Comparison of ENCODE assay signal across 26 cellular contexts in genomic region chr16:71952818-71953217, GRCh38. TPM values are rescaled to one million over a fixed set of nuclear protein-coding genes. Genes with fewer than 3 reads are reported as not detected.
DNase-seq lines count a peak whose midpoint lies in the region; ATAC-seq, FAIRE-seq and TF ChIP-seq lines count a peak whose summit lies in the region.
"Had no signal": no experiment of that assay in that cellular context is flagged by ENCODE, and none has a peak within 500 bp of the region (broad histone marks: within the 10 kb centered on the region; RNA-seq: fewer than 3 reads in every experiment).

No MANE protein-coding gene starts in this region.

- H3K4me3 ChIP-seq in HepG2 (replicated peaks in 1 of 3; ENCODE audit: insufficient read depth in 1 of 3, low read depth in 2 of 3, low read length in 3 of 3) (no peak overlapping the region), right lobe of liver (no peak overlapping the region), MM.1S (ENCODE audit: low read length) (no peak overlapping the region), neutrophil (ENCODE audit: low read depth in 1 of 2, low read length in 1 of 2) (no peak overlapping the region), SK-N-SH (ENCODE audit: low read depth in 2 of 2, low read length in 1 of 2) (no peak overlapping the region)
- H3K4me3 ChIP-seq: BLaER1 treated with 17β-estradiol and CSF1 and Interleukin-3, amounts not matched to agents 10 nM and 100 nM; GM23338 had no signal

- DNase-seq in HepG2 (ENCODE audit: low spot score): no peak
- no peak for DNase-seq in right lobe of liver
- DNase-seq in MM.1S: no peak
- no peak for DNase-seq in SK-N-SH
- DNase-seq: ACHN; AML-193; BE2C; Calu3; CD4-positive, alpha-beta T cell; CD8-positive, alpha-beta memory T cell; DMS53; DMS79 treated with DMSO at 0.1 percent for 48 hours; GF-D8; H9 had no signal

- BruUV-seq in HepG2 (replicated peaks; lab: Mats Ljungman, UMichigan): no TSS peak

- no peak overlapping the region for H3K4me2 ChIP-seq in HepG2 (ENCODE audit: low read depth, low read length)
- no peak overlapping the region for H3K4me2 ChIP-seq in MM.1S (ENCODE audit: low read depth, low read length)
- H3K4me2 ChIP-seq in SK-N-SH: no peak overlapping the region
- H3K4me2 ChIP-seq: BLaER1 treated with 17β-estradiol and CSF1 and Interleukin-3, amounts not matched to agents 10 nM and 100 nM; GM23338 had no signal

- H3K4me1 ChIP-seq in HepG2 (ENCODE audit: insufficient read depth, low read length): peaks cover 1% of the 10 kb centered on the region; the same call in 1 of the 2 replicates
- H3K4me1 ChIP-seq in right lobe of liver: no peaks in the 10 kb centered on the region
- peaks cover 49% of the 10 kb centered on the region for H3K4me1 ChIP-seq in MM.1S (ENCODE audit: low read length)
- peaks cover 16 to 23% of the 10 kb centered on the region in 2 experiments for H3K4me1 ChIP-seq in neutrophil (ENCODE audit: control insufficient read depth in 1 of 2, insufficient read depth in 1 of 2, low read depth in 1 of 2, low read length in 1 of 2)
- H3K4me1 ChIP-seq in SK-N-SH (ENCODE audit: control insufficient read depth in 1 of 2, insufficient read depth in 2 of 2, low read depth in 1 of 2, low read length in 1 of 2): no peaks in the 10 kb centered on the region; a peak in 1 of 4 replicates
- H3K4me1 ChIP-seq: BE2C had no signal

- ATAC-seq in HepG2 (peak; percentile 56; the same call in 2 of the 3 replicates), right lobe of liver (no peak), HG03175 (IDR thresholded peaks at IDR 0.05; ENCODE audit: unreplicated experiment) (no peak)
- ATAC-seq: GM23338, HCT116 had no signal

- no peaks in the 10 kb centered on the region for H3K79me2 ChIP-seq in HepG2 (ENCODE audit: insufficient read depth, low read length)
- no peaks in the 10 kb centered on the region for H3K79me2 ChIP-seq in MM.1S (ENCODE audit: low read length)
- no peaks in the 10 kb centered on the region for H3K79me2 ChIP-seq in SK-N-SH (ENCODE audit: insufficient read depth)

- peaks cover 31% of the 10 kb centered on the region for H3F3A ChIP-seq in MM.1S (ENCODE audit: insufficient read depth, low read length)
- H3F3A ChIP-seq in SK-N-SH (replicated peaks; ENCODE audit: insufficient read depth): no peaks in the 10 kb centered on the region

- no peak overlapping the region for H3K27ac ChIP-seq in HepG2 (ENCODE audit: extremely low read length, insufficient read depth, low read length)
- no peak overlapping the region for H3K27ac ChIP-seq in right lobe of liver
- no peak overlapping the region for H3K27ac ChIP-seq in MM.1S (ENCODE audit: low read length)
- peak overlapping the region; percentile 56 for H3K27ac ChIP-seq in neutrophil
- no peak overlapping the region for H3K27ac ChIP-seq in SK-N-SH (ENCODE audit: low read depth in 2 of 2, low read length in 1 of 2)
- H3K27ac ChIP-seq: BLaER1 treated with 17β-estradiol and CSF1 and Interleukin-3, amounts not matched to agents 10 nM and 100 nM had no signal

- H3K9me2 ChIP-seq in MM.1S (replicated peaks; ENCODE audit: insufficient read depth, low read length) (no peaks in the 10 kb centered on the region), SK-N-SH (no peaks in the 10 kb centered on the region)

- WGBS in HepG2 (ENCODE audit: low lambda C conversion rate): 26% methylated on average over 5 of the region's 5 CpGs
- WGBS in right lobe of liver (ENCODE audit: insufficient coverage, low coverage, low lambda C conversion rate, missing lambda C conversion rate): 51% methylated on average over 5 of the region's 5 CpGs
- WGBS in SK-N-SH (ENCODE audit: low lambda C conversion rate): 62% methylated on average over 5 of the region's 5 CpGs

- H3K9me3 ChIP-seq in HepG2 (ENCODE audit: low read length) (no peaks in the 10 kb centered on the region), right lobe of liver (no peaks in the 10 kb centered on the region), MM.1S (replicated peaks; ENCODE audit: insufficient read depth, low read length) (no peaks in the 10 kb centered on the region), neutrophil (no peaks in the 10 kb centered on the region), SK-N-SH (no peaks in the 10 kb centered on the region)
- H3K9me3 ChIP-seq: BE2C had no signal

- no peak for TF ChIP-seq RAD21 in HepG2 (CRISPR knock-in tag; IDR thresholded peaks at IDR 0.05)
- no peak for TF ChIP-seq RAD21 in SK-N-SH (IDR thresholded peaks at IDR 0.05; ENCODE audit: low read length)

- H3K36me3 ChIP-seq in HepG2 (replicated peaks in 1 of 2; ENCODE audit: control insufficient read depth in 1 of 2, insufficient read depth in 2 of 2, low read length in 2 of 2) (no peaks in the 10 kb centered on the region), right lobe of liver (no peaks in the 10 kb centered on the region), MM.1S (replicated peaks; ENCODE audit: insufficient read depth, low read length) (no peaks in the 10 kb centered on the region), neutrophil (no peaks in the 10 kb centered on the region), SK-N-SH (replicated peaks in 1 of 2; ENCODE audit: control insufficient read depth in 1 of 2, insufficient read depth in 2 of 2, low read length in 1 of 2) (no peaks in the 10 kb centered on the region)
- H3K36me3 ChIP-seq: BE2C; BLaER1 treated with 17β-estradiol and CSF1 and Interleukin-3, amounts not matched to agents 10 nM and 100 nM had no signal

- no peak overlapping the region for H2AFZ ChIP-seq in HepG2 (ENCODE audit: low read length)
- 0 out of 2 replicates have a peak overlapping the region, but pooled peaks have one; percentile 16 for H2AFZ ChIP-seq in MM.1S (ENCODE audit: low read length)
- no peak overlapping the region for H2AFZ ChIP-seq in SK-N-SH (ENCODE audit: low read depth)
- H2AFZ ChIP-seq: GM23338 had no signal

- H3K27me3 ChIP-seq in HepG2 (ENCODE audit: control insufficient read depth in 1 of 2, insufficient read depth in 2 of 2, low read length in 2 of 2): peaks cover 0 to 14% of the 10 kb centered on the region in 2 experiments; a peak in 2 of 5 replicates
- no peaks in the 10 kb centered on the region for H3K27me3 ChIP-seq in right lobe of liver
- H3K27me3 ChIP-seq in MM.1S (replicated peaks; ENCODE audit: insufficient read depth, low read length): no peaks in the 10 kb centered on the region
- no peaks in the 10 kb centered on the region for H3K27me3 ChIP-seq in neutrophil
- H3K27me3 ChIP-seq in SK-N-SH (ENCODE audit: insufficient read depth): no peaks in the 10 kb centered on the region
- H3K27me3 ChIP-seq: BLaER1 treated with 17β-estradiol and CSF1 and Interleukin-3, amounts not matched to agents 10 nM and 100 nM had no signal

- no peak for TF ChIP-seq CTCF in HepG2 (CRISPR knock-in tag; IDR thresholded peaks at IDR 0.05)
- TF ChIP-seq CTCF in right lobe of liver (IDR thresholded peaks at IDR 0.05): no peak
- no peak for TF ChIP-seq CTCF in MM.1S (IDR thresholded peaks at IDR 0.05; ENCODE audit: low read length)
- no peak for TF ChIP-seq CTCF in neutrophil (IDR thresholded peaks at IDR 0.05)
- no peak for TF ChIP-seq CTCF in SK-N-SH (IDR thresholded peaks at IDR 0.05)

- CTCF ChIA-PET in HepG2 (lab: Yijun Ruan, JAX; ENCODE audit: low intra/inter-chr PET ratio, low total read pairs) (no interaction called here), SK-N-SH (lab: Yijun Ruan, JAX) (no interaction called here)

- no peak for FAIRE-seq in HepG2 (lab: Jason Lieb, UNC)
- FAIRE-seq: A204.1, GM12891, GM18507 had no signal

- POLR2A ChIA-PET in HepG2 (lab: Yijun Ruan, JAX) (no interaction called here), SK-N-SH (lab: Yijun Ruan, JAX) (no interaction called here)

- TF ChIP-seq EP300 in HepG2 (IDR thresholded peaks at IDR 0.05; ENCODE audit: low read depth in 2 of 2, low read length in 2 of 2): no peak
- no peak for TF ChIP-seq EP300 in HepG2 (CRISPR knock-in tag; IDR thresholded peaks at IDR 0.05; ENCODE audit: borderline replicate concordance)
- no peak for TF ChIP-seq EP300 in SK-N-SH (IDR thresholded peaks at IDR 0.05; ENCODE audit: borderline replicate concordance in 1 of 2, low read depth in 1 of 2, low read length in 1 of 2)

- H4K20me1 ChIP-seq in HepG2 (ENCODE audit: insufficient read depth, low read length) (no peaks in the 10 kb centered on the region), MM.1S (ENCODE audit: insufficient read depth, low read length) (no peaks in the 10 kb centered on the region), SK-N-SH (ENCODE audit: insufficient read depth) (no peaks in the 10 kb centered on the region)
- H4K20me1 ChIP-seq: BLaER1 treated with 17β-estradiol and CSF1 and Interleukin-3, amounts not matched to agents 10 nM and 100 nM had no signal

- in situ Hi-C loops in HepG2 (cut with HindIII; ENCODE audit: extremely low pct_ligation_motif_present, low pct_unique_long_range_greater_than_20kb): no loop called here

- no peak for TF ChIP-seq POLR2A in HepG2 (IDR thresholded peaks at IDR 0.05; ENCODE audit: insufficient read depth in 1 of 2, low read depth in 2 of 2, low read length in 2 of 2)
- TF ChIP-seq POLR2A in right lobe of liver (IDR thresholded peaks at IDR 0.05): no peak

- H3K9ac ChIP-seq in HepG2 (ENCODE audit: insufficient read depth, low read depth, low read length) (no peak overlapping the region), MM.1S (ENCODE audit: low read length) (no peak overlapping the region), SK-N-SH (no peak overlapping the region)
- H3K9ac ChIP-seq: BLaER1 treated with 17β-estradiol and CSF1 and Interleukin-3, amounts not matched to agents 10 nM and 100 nM had no signal

- intact Hi-C loops in HepG2 (cut with micrococcal nuclease; ENCODE audit: unreplicated experiment) (no loop called here), right lobe of liver (cut with DNase I) (no loop called here)

RNA-seq across cellular contexts. Expression of gene PKD1L3, which starts 47.4 kb away (rescaled TPM):
- 0.02 TPM in 1 of 2 replicates, not detected in the other for total RNA-seq in HepG2 (2016; rRNA removed; fragmentation: Illumina TruSeq; extraction: Trizol)
- not detected in 2 replicates for total RNA-seq in HepG2 (2016; cell fraction: cytosol; rRNA removed; fragmentation: Illumina TruSeq; extraction: Trizol; ENCODE audit: low read depth)
- total RNA-seq in HepG2 (2016; cell fraction: insoluble cytoplasmic fraction; rRNA removed; fragmentation: Illumina TruSeq; extraction: Trizol): 0.02 TPM in 1 of 2 replicates, not detected in the other
- 0.03 TPM in 1 of 2 replicates, not detected in the other for total RNA-seq in HepG2 (2016; cell fraction: membrane; rRNA removed; fragmentation: Illumina TruSeq; extraction: Trizol)
- total RNA-seq in HepG2 (2016; cell fraction: nucleus; rRNA removed; fragmentation: Illumina TruSeq; extraction: Trizol): 0.06 TPM in 1 of 2 replicates, not detected in the other
- 0.01 TPM in 1 of 2 replicates, not detected in the other for polyA plus RNA-seq in HepG2 (2011; rRNA removed)
- polyA plus RNA-seq in HepG2 (2011; cell fraction: cytosol; rRNA removed): 0.01 TPM in 1 of 2 replicates, not detected in the other
- not detected in 2 replicates for polyA plus RNA-seq in HepG2 (2011; cell fraction: nucleus; rRNA removed)
- polyA plus RNA-seq in HepG2 (2012): 0.03 TPM in 2 replicates
- not detected in 2 replicates for polyA plus RNA-seq in HepG2 (2016; cell fraction: cytosol; fragmentation: Illumina TruSeq; extraction: Trizol; ENCODE audit: low read depth)
- polyA plus RNA-seq in HepG2 (2016; cell fraction: insoluble cytoplasmic fraction; fragmentation: Illumina TruSeq; extraction: Trizol; ENCODE audit: low read depth): not detected in 2 replicates
- not detected in 2 replicates for polyA plus RNA-seq in HepG2 (2016; cell fraction: membrane; fragmentation: Illumina TruSeq; extraction: Trizol; ENCODE audit: low read depth)
- polyA plus RNA-seq in HepG2 (2016; cell fraction: nucleus; fragmentation: Illumina TruSeq; extraction: Trizol; ENCODE audit: insufficient read depth, low read depth): not detected in 2 replicates
- polyA minus RNA-seq in HepG2 (2011; rRNA and poly(A)+ RNA removed; ENCODE audit: low replicate concordance): not detected in 2 replicates
- not detected in 2 replicates for polyA minus RNA-seq in HepG2 (2011; cell fraction: cytosol; rRNA and poly(A)+ RNA removed)
- not detected in 2 replicates for polyA minus RNA-seq in HepG2 (2011; cell fraction: nucleus; rRNA and poly(A)+ RNA removed)
- total RNA-seq in right lobe of liver: 1 to 10 TPM in 2 of 6 experiments, under 1 TPM in 4; 0.60 to 2.0 (median 0.83) TPM
- not detected in 2 replicates for polyA plus RNA-seq in SK-N-SH (2012; rRNA removed)
- not detected in 2 replicates for polyA plus RNA-seq in SK-N-SH (2012; cell fraction: cytosol; rRNA removed)
- polyA plus RNA-seq in SK-N-SH (2012; cell fraction: nucleus; rRNA removed): not detected in 2 replicates
- total RNA-seq: Calu3; CD4-positive, alpha-beta T cell; CD8-positive, alpha-beta memory T cell; Daoy; G401; GM23338; H4; H9 had no signal
- polyA plus RNA-seq: CD14-positive monocyte; CD8-positive, alpha-beta memory T cell; GM23338 had no signal

RNA-seq across cellular contexts. Expression of gene DHODH, which starts 55.7 kb away (rescaled TPM):
- total RNA-seq in HepG2 (2016; rRNA removed; fragmentation: Illumina TruSeq; extraction: Trizol): 12.7 and 16.4 TPM in 2 replicates
- total RNA-seq in HepG2 (2016; cell fraction: cytosol; rRNA removed; fragmentation: Illumina TruSeq; extraction: Trizol; ENCODE audit: low read depth): 2.8 and 3.5 TPM in 2 replicates
- total RNA-seq in HepG2 (2016; cell fraction: insoluble cytoplasmic fraction; rRNA removed; fragmentation: Illumina TruSeq; extraction: Trizol): 7.2 and 17.7 TPM in 2 replicates
- 6.4 and 6.5 TPM in 2 replicates for total RNA-seq in HepG2 (2016; cell fraction: membrane; rRNA removed; fragmentation: Illumina TruSeq; extraction: Trizol)
- total RNA-seq in HepG2 (2016; cell fraction: nucleus; rRNA removed; fragmentation: Illumina TruSeq; extraction: Trizol): 15.5 and 21.3 TPM in 2 replicates
- polyA plus RNA-seq in HepG2 (2011; rRNA removed): 9.7 and 10.7 TPM in 2 replicates
- 9.2 and 11.3 TPM in 2 replicates for polyA plus RNA-seq in HepG2 (2011; cell fraction: cytosol; rRNA removed)
- 9.2 and 9.3 TPM in 2 replicates for polyA plus RNA-seq in HepG2 (2011; cell fraction: nucleus; rRNA removed)
- polyA plus RNA-seq in HepG2 (2012): 8.3 and 11.2 TPM in 2 replicates
- polyA plus RNA-seq in HepG2 (2016; cell fraction: cytosol; fragmentation: Illumina TruSeq; extraction: Trizol; ENCODE audit: low read depth): 3.0 and 3.1 TPM in 2 replicates
- 8.7 and 9.3 TPM in 2 replicates for polyA plus RNA-seq in HepG2 (2016; cell fraction: insoluble cytoplasmic fraction; fragmentation: Illumina TruSeq; extraction: Trizol; ENCODE audit: low read depth)
- 3.3 and 4.6 TPM in 2 replicates for polyA plus RNA-seq in HepG2 (2016; cell fraction: membrane; fragmentation: Illumina TruSeq; extraction: Trizol; ENCODE audit: low read depth)
- polyA plus RNA-seq in HepG2 (2016; cell fraction: nucleus; fragmentation: Illumina TruSeq; extraction: Trizol; ENCODE audit: insufficient read depth, low read depth): 19.3 and 27.3 TPM in 2 replicates
- polyA minus RNA-seq in HepG2 (2011; rRNA and poly(A)+ RNA removed; ENCODE audit: low replicate concordance): 7.9 and 10.5 TPM in 2 replicates
- 4.6 and 5.8 TPM in 2 replicates for polyA minus RNA-seq in HepG2 (2011; cell fraction: cytosol; rRNA and poly(A)+ RNA removed)
- polyA minus RNA-seq in HepG2 (2011; cell fraction: nucleus; rRNA and poly(A)+ RNA removed): 8.2 and 11.4 TPM in 2 replicates
- total RNA-seq in right lobe of liver: 100 to 1,000 TPM in 1 of 6 experiments, 10 to 100 TPM in 5; 26.7 to 108 (median 74.6) TPM
- 10.9 and 11.1 TPM in 2 replicates for polyA plus RNA-seq in SK-N-SH (2012; rRNA removed)
- 8.6 and 9.4 TPM in 2 replicates for polyA plus RNA-seq in SK-N-SH (2012; cell fraction: cytosol; rRNA removed)
- 11.5 and 12.6 TPM in 2 replicates for polyA plus RNA-seq in SK-N-SH (2012; cell fraction: nucleus; rRNA removed)

RNA-seq across cellular contexts. Expression of gene IST1, which starts 57.5 kb away (rescaled TPM):
- 346 and 497 TPM in 2 replicates for total RNA-seq in HepG2 (2016; rRNA removed; fragmentation: Illumina TruSeq; extraction: Trizol)
- total RNA-seq in HepG2 (2016; cell fraction: cytosol; rRNA removed; fragmentation: Illumina TruSeq; extraction: Trizol; ENCODE audit: low read depth): 49.2 and 50.3 TPM in 2 replicates
- 344 and 478 TPM in 2 replicates for total RNA-seq in HepG2 (2016; cell fraction: insoluble cytoplasmic fraction; rRNA removed; fragmentation: Illumina TruSeq; extraction: Trizol)
- total RNA-seq in HepG2 (2016; cell fraction: membrane; rRNA removed; fragmentation: Illumina TruSeq; extraction: Trizol): 98.2 and 110 TPM in 2 replicates
- total RNA-seq in HepG2 (2016; cell fraction: nucleus; rRNA removed; fragmentation: Illumina TruSeq; extraction: Trizol): 217 and 218 TPM in 2 replicates
- polyA plus RNA-seq in HepG2 (2011; rRNA removed): 402 and 415 TPM in 2 replicates
- polyA plus RNA-seq in HepG2 (2011; cell fraction: cytosol; rRNA removed): 246 and 321 TPM in 2 replicates
- polyA plus RNA-seq in HepG2 (2011; cell fraction: nucleus; rRNA removed): 386 and 449 TPM in 2 replicates
- 250 and 252 TPM in 2 replicates for polyA plus RNA-seq in HepG2 (2012)
- polyA plus RNA-seq in HepG2 (2016; cell fraction: cytosol; fragmentation: Illumina TruSeq; extraction: Trizol; ENCODE audit: low read depth): 15.5 and 16.2 TPM in 2 replicates
- polyA plus RNA-seq in HepG2 (2016; cell fraction: insoluble cytoplasmic fraction; fragmentation: Illumina TruSeq; extraction: Trizol; ENCODE audit: low read depth): 427 and 428 TPM in 2 replicates
- 40.8 and 43.5 TPM in 2 replicates for polyA plus RNA-seq in HepG2 (2016; cell fraction: membrane; fragmentation: Illumina TruSeq; extraction: Trizol; ENCODE audit: low read depth)
- 440 and 473 TPM in 2 replicates for polyA plus RNA-seq in HepG2 (2016; cell fraction: nucleus; fragmentation: Illumina TruSeq; extraction: Trizol; ENCODE audit: insufficient read depth, low read depth)
- 132 and 270 TPM in 2 replicates for polyA minus RNA-seq in HepG2 (2011; rRNA and poly(A)+ RNA removed; ENCODE audit: low replicate concordance)
- 125 and 139 TPM in 2 replicates for polyA minus RNA-seq in HepG2 (2011; cell fraction: cytosol; rRNA and poly(A)+ RNA removed)
- 242 and 297 TPM in 2 replicates for polyA minus RNA-seq in HepG2 (2011; cell fraction: nucleus; rRNA and poly(A)+ RNA removed)
- 10 to 100 TPM; 44.7 to 73.4 (median 65.5) TPM for total RNA-seq in right lobe of liver
- polyA plus RNA-seq in SK-N-SH (2012; rRNA removed): 133 and 187 TPM in 2 replicates
- 123 and 127 TPM in 2 replicates for polyA plus RNA-seq in SK-N-SH (2012; cell fraction: cytosol; rRNA removed)
- polyA plus RNA-seq in SK-N-SH (2012; cell fraction: nucleus; rRNA removed): 213 and 350 TPM in 2 replicates
